ENCODE assay signal across 13 cellular contexts in the genomic region with DNA sequence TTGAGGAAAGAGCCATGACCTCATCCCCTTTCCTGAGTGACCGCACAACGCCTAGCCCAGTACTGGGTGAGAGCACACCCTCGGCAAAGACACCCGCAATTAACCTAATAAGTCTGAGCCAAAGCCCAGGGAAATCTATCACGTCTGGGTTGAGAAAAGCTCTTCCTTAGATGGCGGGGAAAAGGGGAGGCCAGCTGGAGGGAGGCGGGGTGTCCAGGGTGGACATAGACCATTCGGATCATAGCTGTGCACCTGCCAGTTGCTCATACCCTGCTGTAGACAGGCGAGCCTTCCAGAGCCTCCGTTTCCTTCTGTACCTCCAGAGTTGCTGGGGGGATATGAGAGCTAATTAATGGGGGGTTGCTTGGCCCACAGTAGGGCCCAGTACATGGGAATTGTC.
DNase-seq lines count a peak whose midpoint lies in the region; ATAC-seq, FAIRE-seq and TF ChIP-seq lines count a peak whose summit lies in the region.
"Had no signal": no experiment of that assay in that cellular context is flagged by ENCODE, and none has a peak within 500 bp of the region (broad histone marks: within the 10 kb centered on the region; RNA-seq: fewer than 3 reads in every experiment).

No MANE protein-coding gene starts in this region.

- H3K27me3 ChIP-seq in IMR-90 (ENCODE audit: control insufficient read depth, insufficient read depth, low read length) (no peaks in the 10 kb centered on the region), sigmoid colon (no peaks in the 10 kb centered on the region)
- H3K27me3 ChIP-seq: BE2C, gastrocnemius medialis had no signal

- H3K4me3 ChIP-seq in IMR-90 (ENCODE audit: insufficient read depth, low read depth, low read length) (no peak overlapping the region), kidney (ENCODE audit: low read length in 2 of 2) (no peak overlapping the region), sigmoid colon (no peak overlapping the region)
- H3K4me3 ChIP-seq: gastrocnemius medialis had no signal

- H2AFZ ChIP-seq in IMR-90 (replicated peaks; ENCODE audit: low read length, poor library complexity): peak overlapping the region; percentile 84

- peak overlapping the region; percentile 18 to 76; a peak in 2 of 4 replicates for H4K8ac ChIP-seq in IMR-90 (ENCODE audit: low read depth in 2 of 2, low read length in 2 of 2)

- H4K5ac ChIP-seq in IMR-90 (ENCODE audit: low read depth, low read length): no peak overlapping the region

- 0 out of 2 replicates have a peak, but pooled peaks cover 5% of the 10 kb centered on the region for H4K20me1 ChIP-seq in IMR-90 (ENCODE audit: insufficient read depth, low read length)

- in situ Hi-C loops in IMR-90 (cut with MboI; ENCODE audit: low sequenced_read_pairs): no loop called here

- H3K18ac ChIP-seq in IMR-90 (ENCODE audit: low read depth, low read length): no peak overlapping the region; the same call in 1 of the 2 replicates

- intact Hi-C loops in IMR-90 (cut with micrococcal nuclease): no loop called here
- intact Hi-C loops in kidney (cut with DNase I): no loop called here
- intact Hi-C loops in sigmoid colon (cut with DNase I): no loop called here

- H2BK20ac ChIP-seq in IMR-90 (ENCODE audit: low read depth, low read length): peak overlapping the region; percentile 71

- peaks cover 26% of the 10 kb centered on the region for H3K9me1 ChIP-seq in IMR-90 (ENCODE audit: insufficient read depth, low read length)

- H2AK9ac ChIP-seq in IMR-90 (replicated peaks; ENCODE audit: low read depth, low read length, poor library complexity): peak overlapping the region; percentile 88

- H3K56ac ChIP-seq in IMR-90 (ENCODE audit: extremely low read depth, insufficient read depth, low read length): no peak overlapping the region

- DNase-seq in IMR-90: no peak
- DNase-seq in cerebellum (ENCODE audit: low spot score): peak; percentile 49
- no peak for DNase-seq in kidney
- no peak for DNase-seq in sigmoid colon
- DNase-seq in GDM1 (lab: John Stamatoyannopoulos, UW): no peak
- no peak for DNase-seq in NCI-H187 (lab: John Stamatoyannopoulos, UW)
- DNase-seq in amniotic stem cell (lab: John Stamatoyannopoulos, UW): no peak
- DNase-seq: DND-41; effector CD4-positive, alpha-beta T cell; gastrocnemius medialis; stimulated activated CD4-positive, alpha-beta T cell treated with anti-CD3 and anti-CD28 coated beads, Interleukin-1b, Interleukin-23, amount 100 ng/mL, for 48 hours had no signal

- peaks cover 47% of the 10 kb centered on the region for H3K36me3 ChIP-seq in IMR-90 (ENCODE audit: control insufficient read depth, insufficient read depth, low read length)
- peaks cover 6 to 22% of the 10 kb centered on the region in 2 donors for H3K36me3 ChIP-seq in kidney (ENCODE audit: control insufficient read depth in 1 of 2, insufficient read depth in 2 of 2, low read length in 2 of 2)
- peaks cover 0 to 9% (median 0%) of the 10 kb centered on the region in 4 donors for H3K36me3 ChIP-seq in sigmoid colon
- H3K36me3 ChIP-seq: BE2C, gastrocnemius medialis had no signal

- H3K14ac ChIP-seq in IMR-90 (replicated peaks; ENCODE audit: low read depth, low read length): peak overlapping the region; percentile 92

- no peak overlapping the region for H3K4me2 ChIP-seq in IMR-90 (ENCODE audit: low read depth, low read length)

- TF ChIP-seq RAD21 in IMR-90 (IDR thresholded peaks at IDR 0.05; ENCODE audit: low read length): no peak

- H3K27ac ChIP-seq in IMR-90 (ENCODE audit: insufficient read depth, low read length): no peak overlapping the region
- H3K27ac ChIP-seq in kidney (ENCODE audit: low read depth in 2 of 2, low read length in 2 of 2): peak overlapping the region; percentile 17 to 79
- H3K27ac ChIP-seq in sigmoid colon: peak overlapping the region; percentile 91 to 98 (median 92)

- no peak for ATAC-seq in IMR-90 (ENCODE audit: low read depth)
- ATAC-seq in GM21526 (IDR thresholded peaks at IDR 0.05; ENCODE audit: low FRiP score, unreplicated experiment): no peak

- peak in 1 of 4 donors; percentile 45 for TF ChIP-seq EP300 in sigmoid colon (IDR thresholded peaks at IDR 0.05)

- no peak for FAIRE-seq in kidney (lab: Jason Lieb, UNC)

- dilution Hi-C loops in IMR-90 (cut with HindIII; ENCODE audit: low sequenced_read_pairs, unreplicated experiment): no loop called here

- no peaks in the 10 kb centered on the region for H3K9me3 ChIP-seq in IMR-90 (ENCODE audit: control insufficient read depth, insufficient read depth, low read length)
- no peaks in the 10 kb centered on the region for H3K9me3 ChIP-seq in kidney (ENCODE audit: control insufficient read depth in 1 of 2, low read length in 2 of 2)
- H3K9me3 ChIP-seq in sigmoid colon: no peaks in the 10 kb centered on the region
- H3K9me3 ChIP-seq: BE2C, gastrocnemius medialis had no signal

- H2AK5ac ChIP-seq in IMR-90 (ENCODE audit: low read depth, low read length): peak overlapping the region; percentile 98

- TF ChIP-seq CTCF in IMR-90 (conservative IDR thresholded peaks at IDR 0.05; ENCODE audit: low read depth, low read length) (no peak), kidney (IDR thresholded peaks at IDR 0.05; ENCODE audit: borderline replicate concordance, extremely low read depth, insufficient read depth) (no peak), sigmoid colon (IDR thresholded peaks at IDR 0.05) (no peak)

- H3K9ac ChIP-seq in IMR-90 (ENCODE audit: low read depth, low read length) (no peak overlapping the region), kidney (ENCODE audit: low read length in 2 of 2) (no peak overlapping the region)

- CTCF ChIA-PET in IMR-90 (lab: Yijun Ruan, JAX): no interaction called here

- TF ChIP-seq POLR2A in IMR-90 (IDR thresholded peaks at IDR 0.05; ENCODE audit: low read depth, low read length) (no peak), sigmoid colon (IDR thresholded peaks at IDR 0.05) (no peak)

- H2BK5ac ChIP-seq in IMR-90 (ENCODE audit: low read depth, low read length, poor library complexity, severe bottlenecking): no peak overlapping the region

- POLR2A ChIA-PET in IMR-90 (lab: Charles Lee; ENCODE audit: unreplicated experiment): no interaction called here

- H3K79me1 ChIP-seq in IMR-90 (ENCODE audit: low read depth in 1 of 2, low read length in 2 of 2): peaks cover 6 to 41% of the 10 kb centered on the region in 2 experiments; a peak in 3 of 4 replicates

- peak overlapping the region; percentile 70 for H4K91ac ChIP-seq in IMR-90 (ENCODE audit: insufficient read depth, low read depth, low read length)

- no peak overlapping the region; the same call in 2 of the 3 replicates for H2BK15ac ChIP-seq in IMR-90 (ENCODE audit: low read depth, low read length)

- BruUV-seq in IMR-90 (replicated peaks; lab: Mats Ljungman, UMichigan): no TSS peak

- H3K4me1 ChIP-seq in IMR-90 (ENCODE audit: control insufficient read depth, insufficient read depth, low read length) (peaks cover 21% of the 10 kb centered on the region), kidney (ENCODE audit: control insufficient read depth in 1 of 2, insufficient read depth in 1 of 2, low read depth in 1 of 2, low read length in 2 of 2) (peaks cover 17 to 24% of the 10 kb centered on the region in 2 donors), sigmoid colon (peaks cover 0 to 97% (median 78%) of the 10 kb centered on the region in 4 donors)

- peak overlapping the region; percentile 87 for H2BK120ac ChIP-seq in IMR-90 (ENCODE audit: low read depth, low read length)

- H3K23ac ChIP-seq in IMR-90 (ENCODE audit: low read depth, low read length): no peak overlapping the region

- WGBS in IMR-90 (ENCODE audit: extremely low coverage in 2 of 2, insufficient read length in 1 of 2), 2 experiments: 93% methylated on average over 3 of the region's 10 CpGs; no CpG with 5 or more reads in 1 of the 2 experiments
- WGBS in sigmoid colon, 2 donors: 93 to 94% methylated on average over 10 of the region's 10 CpGs

- H3K4ac ChIP-seq in IMR-90 (ENCODE audit: low read depth, low read length): peak overlapping the region; percentile 90

TF ChIP-seq in IMR-90, 13 proteins besides CTCF, POLR2A, EP300 and RAD21:
- no peak for TF ChIP-seq MAZ (IDR thresholded peaks at IDR 0.05; ENCODE audit: borderline replicate concordance, low read depth, low read length)
- no peak for TF ChIP-seq USF2 (IDR thresholded peaks at IDR 0.05; ENCODE audit: low read depth, low read length)
- TF ChIP-seq CHD1 (IDR thresholded peaks at IDR 0.05; ENCODE audit: low read depth, low read length): no peak
- TF ChIP-seq MAFK (IDR thresholded peaks at IDR 0.05; ENCODE audit: low read depth, low read length): no peak
- no peak for TF ChIP-seq MXI1 (IDR thresholded peaks at IDR 0.05; ENCODE audit: borderline replicate concordance, low read depth, low read length)
- TF ChIP-seq RCOR1 (IDR thresholded peaks at IDR 0.05; ENCODE audit: insufficient replicate concordance, low read length): no peak
- no peak for TF ChIP-seq SMC3 (IDR thresholded peaks at IDR 0.05; ENCODE audit: low read depth, low read length)
- TF ChIP-seq NFE2L2 (IDR thresholded peaks at IDR 0.05; ENCODE audit: low read depth, low read length): no peak
- no peak for TF ChIP-seq RFX5 (IDR thresholded peaks at IDR 0.05; ENCODE audit: low read depth, low read length)
- no peak for TF ChIP-seq FOS (IDR thresholded peaks at IDR 0.05; ENCODE audit: low read depth, low read length)
- TF ChIP-seq BHLHE40 (IDR thresholded peaks at IDR 0.05; ENCODE audit: low read depth, low read length): no peak
- TF ChIP-seq CEBPB (IDR thresholded peaks at IDR 0.05; ENCODE audit: low read depth, low read length): no peak
- TF ChIP-seq ELK1 (IDR thresholded peaks at IDR 0.05; ENCODE audit: borderline replicate concordance, low read depth, low read length): no peak
TF ChIP-seq in IMR-90: peak in this region for 0.
